In the genomic region with DNA sequence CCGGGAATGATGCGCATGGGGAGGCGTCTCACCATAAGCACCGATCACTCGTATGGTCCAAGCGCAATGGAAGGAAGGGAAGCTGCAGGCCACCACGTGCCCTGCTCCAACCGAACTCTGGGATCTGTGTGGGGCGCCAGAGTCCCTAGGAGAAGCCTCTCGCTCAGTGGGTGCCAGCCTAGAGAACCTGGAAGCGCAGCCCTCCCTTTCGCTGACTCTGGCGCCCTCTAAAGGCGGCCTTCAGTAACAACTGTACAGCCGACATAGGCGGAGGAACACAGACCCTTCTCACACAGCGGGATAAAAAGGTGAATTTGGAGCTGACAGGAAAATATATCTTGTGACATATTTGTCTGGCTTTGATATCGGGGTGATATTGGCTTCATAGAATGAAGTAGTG, we compare ENCODE assay signal across 9 cellular contexts.
DNase-seq lines count a peak whose midpoint lies in the region; FAIRE-seq and TF ChIP-seq lines count a peak whose summit lies in the region.
"Had no signal": no experiment of that assay in that cellular context is flagged by ENCODE, and none has a peak within 500 bp of the region (broad histone marks: within the 10 kb centered on the region; RNA-seq: fewer than 3 reads in every experiment).

No MANE protein-coding gene starts in this region.

- no peak overlapping the region for H3K9ac ChIP-seq in endodermal cell (ENCODE audit: extremely low read depth, low read length, poor library complexity, severe bottlenecking)
- no peak overlapping the region for H3K9ac ChIP-seq in neuronal stem cell (ENCODE audit: low read depth, low read length, poor library complexity)

- no peak overlapping the region for H3K14ac ChIP-seq in neuronal stem cell (ENCODE audit: low read length)

- CTCF ChIA-PET in AG04450 (lab: Charles Lee): interaction anchor here (0.8 kb wide), 1 partner anchor 112 kb away, joined by 8 read pairs; no protein-coding TSS in a partner anchor

- no peaks in the 10 kb centered on the region for H3K36me3 ChIP-seq in endodermal cell (ENCODE audit: control insufficient read depth, insufficient read depth, low read length)
- no peaks in the 10 kb centered on the region for H3K36me3 ChIP-seq in neuronal stem cell (replicated peaks in 1 of 2; ENCODE audit: control insufficient read depth in 2 of 2, insufficient read depth in 2 of 2, low read length in 2 of 2)
- no peaks in the 10 kb centered on the region for H3K36me3 ChIP-seq in vagina
- H3K36me3 ChIP-seq in suprapubic skin: no peaks in the 10 kb centered on the region

- no peak overlapping the region for H3K4me2 ChIP-seq in neuronal stem cell (ENCODE audit: insufficient read depth, low read length, poor library complexity, severe bottlenecking)

- H3K27me3 ChIP-seq in AG04450 (ENCODE audit: control insufficient read depth, insufficient read depth, low read length): no peaks in the 10 kb centered on the region
- H3K27me3 ChIP-seq in endodermal cell (ENCODE audit: control insufficient read depth, insufficient read depth, low read length, poor library complexity, severe bottlenecking): no peaks in the 10 kb centered on the region
- H3K27me3 ChIP-seq in neuronal stem cell (ENCODE audit: control insufficient read depth in 3 of 3, insufficient read depth in 3 of 3, low read depth in 1 of 3, low read length in 3 of 3): no peaks in the 10 kb centered on the region
- no peaks in the 10 kb centered on the region for H3K27me3 ChIP-seq in vagina
- H3K27me3 ChIP-seq in suprapubic skin: no peaks in the 10 kb centered on the region

- no peak for DNase-seq in AG04450 (ENCODE audit: low read depth, low spot score)
- DNase-seq in GM18507 (ENCODE audit: extremely low spot score, insufficient read length, low read depth): no peak
- peak; percentile 2 for DNase-seq in NCI-H2029 treated with DMSO at 0.1 percent for 48 hours (lab: John Stamatoyannopoulos, UW)
- DNase-seq in activated CD4-positive, alpha-beta T cell treated with anti-CD3 and anti-CD28 coated beads for 48 hours: peak; percentile 66
- peak; percentile 83 for DNase-seq in endodermal cell
- peak; percentile 2 for DNase-seq in neuronal stem cell (ENCODE audit: low spot score)
- DNase-seq in vagina (ENCODE audit: extremely low spot score in 2 of 2): no peak
- no peak for DNase-seq in suprapubic skin (ENCODE audit: low spot score in 2 of 2)

- H2BK5ac ChIP-seq in neuronal stem cell (ENCODE audit: low read length): no peak overlapping the region

- H3K9me3 Mint-ChIP-seq in endodermal cell: peaks cover 51% of the 10 kb centered on the region

- H3K27me3 Mint-ChIP-seq in endodermal cell (ENCODE audit: insufficient read depth): peaks cover 3% of the 10 kb centered on the region

- no peaks in the 10 kb centered on the region for H3K36me3 Mint-ChIP-seq in endodermal cell (ENCODE audit: low read depth)

- no peak overlapping the region for H2AK5ac ChIP-seq in neuronal stem cell (ENCODE audit: low read depth, low read length)

- H3K27ac Mint-ChIP-seq in endodermal cell: no peak overlapping the region

- H2BK12ac ChIP-seq in neuronal stem cell (ENCODE audit: low read length): no peak overlapping the region

- H3K4me3 ChIP-seq in AG04450 (ENCODE audit: low read depth, low read length): no peak overlapping the region
- no peak overlapping the region for H3K4me3 ChIP-seq in endodermal cell (ENCODE audit: low read length)
- H3K4me3 ChIP-seq in neuronal stem cell (ENCODE audit: low read length in 2 of 2): no peak overlapping the region
- H3K4me3 ChIP-seq in vagina: no peak overlapping the region
- no peak overlapping the region for H3K4me3 ChIP-seq in suprapubic skin

- intact Hi-C loops in vagina (cut with DNase I): no loop called here

- no peak overlapping the region for H3K4ac ChIP-seq in neuronal stem cell (ENCODE audit: low read length)

- TF ChIP-seq CTCF in AG04450 (IDR thresholded peaks at IDR 0.05; ENCODE audit: low read depth, low read length) (peak; percentile 61), endodermal cell (conservative IDR thresholded peaks at IDR 0.05) (peak; percentile 80), vagina (IDR thresholded peaks at IDR 0.05) (no peak), suprapubic skin (IDR thresholded peaks at IDR 0.05) (no peak)

- POLR2A ChIA-PET in AG04450 (lab: Yijun Ruan, JAX): no interaction called here

- TF ChIP-seq POLR2A in vagina (IDR thresholded peaks at IDR 0.05) (no peak), suprapubic skin (IDR thresholded peaks at IDR 0.05) (no peak)

- peak; percentile 12 for FAIRE-seq in GM18507 (lab: Jason Lieb, UNC)
- FAIRE-seq: islet of Langerhans had no signal

- WGBS in endodermal cell (ENCODE audit: insufficient coverage in 1 of 2, insufficient read length in 1 of 2), 2 experiments: 59 to 65% methylated on average over 5 to 18 of the region's 18 CpGs
- no CpG with 5 or more reads among the region's 18 CpGs for WGBS in neuronal stem cell (ENCODE audit: extremely low coverage in 2 of 2, insufficient read length in 2 of 2, insufficient replicate concordance in 1 of 2), 2 donors
- WGBS in suprapubic skin: 60% methylated on average over 18 of the region's 18 CpGs

- H3K4me3 Mint-ChIP-seq in endodermal cell: no peak overlapping the region

- TF ChIP-seq EP300 in suprapubic skin (IDR thresholded peaks at IDR 0.05): no peak

- H3K4me1 ChIP-seq in endodermal cell (ENCODE audit: control insufficient read depth, insufficient read depth, low read length): no peaks in the 10 kb centered on the region
- H3K4me1 ChIP-seq in neuronal stem cell (ENCODE audit: control insufficient read depth in 2 of 2, insufficient read depth in 1 of 2, low read depth in 1 of 2, low read length in 2 of 2): no peaks in the 10 kb centered on the region
- H3K4me1 ChIP-seq in vagina: no peaks in the 10 kb centered on the region
- H3K4me1 ChIP-seq in suprapubic skin: no peaks in the 10 kb centered on the region

- no peaks in the 10 kb centered on the region for H3K4me1 Mint-ChIP-seq in endodermal cell

- H3K9me3 ChIP-seq in AG04450 (ENCODE audit: control insufficient read depth, insufficient read depth, low read length) (no peaks in the 10 kb centered on the region), endodermal cell (ENCODE audit: control insufficient read depth, low read length) (no peaks in the 10 kb centered on the region), neuronal stem cell (replicated peaks in 1 of 2; ENCODE audit: control insufficient read depth in 2 of 2, insufficient read depth in 1 of 2, low read depth in 1 of 2, low read length in 2 of 2) (no peaks in the 10 kb centered on the region), vagina (no peaks in the 10 kb centered on the region), suprapubic skin (no peaks in the 10 kb centered on the region)

- H2AFZ ChIP-seq in neuronal stem cell (ENCODE audit: low read length): no peak overlapping the region

- no peaks in the 10 kb centered on the region for H3K79me1 ChIP-seq in neuronal stem cell (ENCODE audit: low read depth, low read length)

- H2BK120ac ChIP-seq in neuronal stem cell (ENCODE audit: low read depth, low read length): no peak overlapping the region

- no peak overlapping the region for H2BK15ac ChIP-seq in neuronal stem cell (ENCODE audit: low read length)

- H4K8ac ChIP-seq in neuronal stem cell (ENCODE audit: low read depth, low read length): no peak overlapping the region

- H4K91ac ChIP-seq in neuronal stem cell (ENCODE audit: low read depth, low read length, poor library complexity): no peak overlapping the region

- H3K27ac ChIP-seq in AG04450 (ENCODE audit: low read depth, low read length): no peak overlapping the region
- no peak overlapping the region for H3K27ac ChIP-seq in endodermal cell (ENCODE audit: low read depth, low read length)
- H3K27ac ChIP-seq in neuronal stem cell (replicated peaks; ENCODE audit: low read length): no peak overlapping the region
- no peak overlapping the region for H3K27ac ChIP-seq in vagina
- H3K27ac ChIP-seq in suprapubic skin: no peak overlapping the region

- H3K18ac ChIP-seq in neuronal stem cell (ENCODE audit: low read length): no peak overlapping the region

- no peak overlapping the region for H3K23ac ChIP-seq in neuronal stem cell (ENCODE audit: low read depth, low read length, poor library complexity)

Comparison
In these comparisons a context has a peak if more than half of its experiments do, and no peak if none do; other contexts are left out.
1. DNase-seq: peak in NCI-H2029 treated with DMSO at 0.1 percent for 48 hours (single experiment), activated CD4-positive, alpha-beta T cell treated with anti-CD3 and anti-CD28 coated beads for 48 hours (single experiment), endodermal cell (single experiment) and neuronal stem cell (single experiment); none in AG04450 (single experiment), GM18507 (single experiment), vagina (0 of 2) and suprapubic skin (0 of 2).
2. CTCF ChIP-seq: peak in AG04450 (single experiment) and endodermal cell (single experiment); none in vagina (0 of 3) and suprapubic skin (0 of 2).